In genomic region chr9:99056876-99057664, GRCh38 we compare ENCODE assay signal across 8 cellular contexts. TPM values are rescaled to one million over a fixed set of nuclear protein-coding genes. Genes with fewer than 3 reads are reported as not detected.
DNase-seq lines count a peak whose midpoint lies in the region; ATAC-seq and TF ChIP-seq lines count a peak whose summit lies in the region.

No MANE protein-coding gene starts in this region.

- peaks cover 0 to 98% (median 26%) of the 10 kb centered on the region in 9 donors for H3K36me3 ChIP-seq in heart right ventricle
- H3K36me3 ChIP-seq in subcutaneous abdominal adipose tissue (ENCODE audit: control insufficient read depth in 5 of 5, insufficient read depth in 5 of 5, low read length in 5 of 5), result peaks cover 25 to 94% (median 82%) of the 10 kb centered on the region in 5 donors

- H3K4me3 ChIP-seq in heart right ventricle (peak overlapping the region in 1 of 10 donors; percentile 8), subcutaneous abdominal adipose tissue (ENCODE audit: low read depth in 1 of 5, low read length in 5 of 5) (no peak overlapping the region), coronary artery (no peak overlapping the region)

- peaks cover 0 to 69% (median 17%) of the 10 kb centered on the region in 9 donors for H3K4me1 ChIP-seq in heart right ventricle
- peaks cover 8 to 39% (median 27%) of the 10 kb centered on the region in 5 donors for H3K4me1 ChIP-seq in subcutaneous abdominal adipose tissue (ENCODE audit: control insufficient read depth in 5 of 5, insufficient read depth in 5 of 5, low read length in 5 of 5)

- ATAC-seq in heart right ventricle (peak in 2 of 8 donors; percentile 35 to 49), T-helper 17 cell (peak; percentile 33), GM18867 (IDR thresholded peaks at IDR 0.05; ENCODE audit: unreplicated experiment) (no peak)

- TF ChIP-seq CTCF in heart right ventricle (IDR thresholded peaks at IDR 0.05), result no peak
- TF ChIP-seq CTCF in coronary artery (IDR thresholded peaks at IDR 0.05), result no peak

- no peaks in the 10 kb centered on the region for H3K36me3 Mint-ChIP-seq in T-helper 17 cell (ENCODE audit: low read depth)

- peak overlapping the region; percentile 96 for H3K4me3 Mint-ChIP-seq in T-helper 17 cell

- H3K27ac Mint-ChIP-seq in T-helper 17 cell, result peak overlapping the region; percentile 89

- H3K27me3 ChIP-seq in heart right ventricle (peaks cover 0 to 17% (median 0%) of the 10 kb centered on the region in 7 donors), subcutaneous abdominal adipose tissue (ENCODE audit: control insufficient read depth in 5 of 5, insufficient read depth in 4 of 5, low read length in 5 of 5) (no peaks in the 10 kb centered on the region)

- H3K27me3 Mint-ChIP-seq in T-helper 17 cell, result no peaks in the 10 kb centered on the region

- H3K27ac ChIP-seq in heart right ventricle (peak overlapping the region in 7 of 10 donors; percentile 10 to 80 (median 65)), subcutaneous abdominal adipose tissue (ENCODE audit: low read depth, low read length) (peak overlapping the region; percentile 86), coronary artery (peak overlapping the region in 1 of 2 donors; percentile 65)

- intact Hi-C loops in heart right ventricle (cut with DNase I), result no loop called here
- intact Hi-C loops in cardiac septum (cut with DNase I), result no loop called here

- no peak for DNase-seq in heart right ventricle
- DNase-seq in cardiac septum (ENCODE audit: low spot score), result no peak
- DNase-seq in T-helper 17 cell, result no peak
- DNase-seq in fibroblast of peridontal ligament (ENCODE audit: extremely low read depth), result peak; percentile 11
- no peak for DNase-seq in coronary artery (ENCODE audit: low spot score)
- no peak for DNase-seq in NCI-H1694 (lab: John Stamatoyannopoulos, UW)

- H3K9ac ChIP-seq in subcutaneous abdominal adipose tissue (ENCODE audit: low read length in 5 of 5), result no peak overlapping the region

- no peaks in the 10 kb centered on the region for H3K9me3 ChIP-seq in heart right ventricle
- no peaks in the 10 kb centered on the region for H3K9me3 ChIP-seq in T-helper 17 cell (ENCODE audit: control insufficient read depth, low read length, poor library complexity, severe bottlenecking)
- no peaks in the 10 kb centered on the region for H3K9me3 ChIP-seq in subcutaneous abdominal adipose tissue (ENCODE audit: control insufficient read depth in 5 of 5, low read length in 5 of 5)

- WGBS in heart right ventricle, 2 donors, result 84 to 90% methylated on average over 6 of the region's 6 CpGs

- peaks cover 58% of the 10 kb centered on the region for H3K4me1 Mint-ChIP-seq in T-helper 17 cell

RNA-seq across cellular contexts. Expression of gene TGFBR1, which starts 47.8 kb away (rescaled TPM):
- 10 to 100 TPM; 10.7 to 25.4 (median 15.0) TPM for total RNA-seq in heart right ventricle
- polyA plus RNA-seq in heart right ventricle, result 1 to 10 TPM; 4.9 to 5.9 TPM
- 21.8 TPM for total RNA-seq in cardiac septum
- total RNA-seq in T-helper 17 cell, result 10 to 100 TPM; 23.5 to 29.1 TPM
